8 cellular contexts compared by ENCODE assay signal in the genomic region with DNA sequence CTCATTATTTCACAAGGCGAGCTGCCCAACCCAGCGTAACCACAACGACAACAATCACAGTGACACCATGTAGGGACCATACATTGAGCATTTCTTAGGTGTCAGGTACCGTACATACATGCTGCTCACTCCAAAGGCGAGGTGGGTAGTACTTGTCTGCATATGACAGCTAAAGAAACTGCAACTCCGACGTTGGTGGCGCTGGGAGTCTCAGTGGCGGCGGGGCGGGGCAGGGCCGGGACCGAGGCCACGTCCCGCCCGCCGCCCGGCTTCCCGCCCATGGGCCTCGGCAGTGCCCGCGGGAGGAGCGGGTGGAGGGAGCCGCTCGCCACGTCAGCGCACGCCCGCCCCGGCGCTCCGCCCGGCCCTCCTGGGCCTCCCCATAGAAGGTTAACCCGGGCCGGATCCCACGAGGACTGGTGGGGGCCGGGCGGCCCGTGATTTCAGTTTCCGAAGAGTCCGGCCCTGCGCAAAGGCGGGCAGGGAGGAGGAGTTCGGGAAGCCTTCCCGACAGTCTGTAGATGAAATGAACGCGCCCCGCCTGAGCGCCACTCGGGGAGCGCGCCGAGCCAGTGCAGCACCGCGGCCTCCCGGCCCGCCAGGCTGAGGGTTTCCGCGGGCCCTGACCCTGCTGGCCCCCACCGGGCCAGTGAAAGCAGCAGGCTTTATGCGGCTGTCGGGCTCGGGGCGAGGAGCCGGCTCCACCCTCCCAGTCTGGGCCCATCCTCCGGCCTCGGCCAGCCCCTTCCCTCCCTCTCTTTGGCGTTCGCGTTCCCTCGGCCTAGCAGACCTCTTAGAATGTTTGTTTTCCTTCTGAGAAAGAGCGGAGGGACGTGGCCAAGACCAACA.
DNase-seq lines count a peak whose midpoint lies in the region; ATAC-seq lines count a peak whose summit lies in the region.

No MANE protein-coding gene starts in this region.

- DNase-seq in AG20443 (ENCODE audit: low spot score) (peak; percentile 98), NCI-H748 (lab: John Stamatoyannopoulos, UW; ENCODE audit: unreplicated experiment) (peak; percentile 82), medulla oblongata (ENCODE audit: extremely low spot score) (peak; percentile 92)
- peak; percentile 49 to 60 for DNase-seq in activated CD8-positive, alpha-beta memory T cell treated with anti-CD3 and anti-CD28 coated beads for 4 hours (ENCODE audit: low read depth in 2 of 2)
- peak; percentile 30 for DNase-seq in effector CD8-positive, alpha-beta T cell (lab: John Stamatoyannopoulos, UW)
- peak; percentile 67 to 84 (median 77) for DNase-seq in stimulated activated CD4-positive, alpha-beta T cell treated with anti-CD3 and anti-CD28 coated beads, TNF-alpha, amount 100 ng/mL, for 48 hours (ENCODE audit: low read depth in 3 of 3)

- ATAC-seq in GM18907 (IDR thresholded peaks at IDR 0.05; ENCODE audit: unreplicated experiment) (peak; percentile 89), HG03108 (IDR thresholded peaks at IDR 0.05; ENCODE audit: unreplicated experiment) (peak; percentile 82)

Comparison
In these comparisons a context has a peak if more than half of its experiments do, and no peak if none do; other contexts are left out.
1. Peak in every context shown above with its lines: DNase-seq and ATAC-seq.
2. DNase-seq: peak in every context shown above with its lines; median percentile 98 in AG20443; 92 in medulla oblongata; 82 in NCI-H748; 77 in stimulated activated CD4-positive, alpha-beta T cell treated with anti-CD3 and anti-CD28 coated beads, TNF-alpha, amount 100 ng/mL, for 48 hours; 54 in activated CD8-positive, alpha-beta memory T cell treated with anti-CD3 and anti-CD28 coated beads for 4 hours; 30 in effector CD8-positive, alpha-beta T cell.